7 cellular contexts compared by ENCODE assay signal in the genomic region with DNA sequence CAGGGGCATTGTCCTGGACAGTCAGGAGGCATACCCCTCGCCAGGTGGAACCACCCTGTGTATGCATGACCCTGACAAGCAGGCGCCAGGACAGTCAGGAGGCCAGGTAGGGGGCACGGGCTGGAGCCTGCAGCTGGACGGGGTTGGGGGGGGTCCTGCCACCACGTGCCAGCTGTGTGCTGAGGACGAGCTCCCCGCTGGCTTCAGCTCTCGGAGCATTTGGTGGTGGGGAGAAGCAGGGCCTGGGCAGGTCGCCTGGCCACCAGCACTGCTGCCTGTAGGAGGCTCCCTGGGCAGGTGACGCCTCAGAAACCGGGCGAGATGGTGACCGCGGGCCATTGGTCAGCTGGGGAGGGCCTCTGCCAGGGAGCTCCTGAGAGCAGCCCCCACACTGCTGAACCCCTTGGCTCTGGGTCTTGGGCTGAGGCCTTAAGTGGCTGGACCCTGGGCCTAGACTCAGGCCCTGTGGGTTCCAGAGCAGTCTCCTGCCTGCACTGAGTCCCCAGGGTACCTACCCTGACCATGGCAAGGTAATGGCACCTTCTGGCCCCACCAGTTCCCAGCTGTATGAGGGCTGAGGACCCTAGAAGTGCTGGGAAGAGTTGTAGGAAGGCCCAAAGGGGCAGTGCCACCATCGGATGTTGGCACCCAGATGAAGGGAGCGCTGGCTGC. TPM values are rescaled to one million over a fixed set of nuclear protein-coding genes. Genes with fewer than 3 reads are reported as not detected.
A peak's percentile ranks its signal among the peaks of the same experiment; 100 is the strongest.
DNase-seq lines count a peak whose midpoint lies in the region; ATAC-seq and TF ChIP-seq lines count a peak whose summit lies in the region.

No MANE protein-coding gene starts in this region.

- H3K18ac ChIP-seq in H9 (ENCODE audit: insufficient read length, low read depth, low read length) = no peak overlapping the region

- H3K56ac ChIP-seq in H9 (ENCODE audit: insufficient read length, low read depth, low read length) = no peak overlapping the region

- DNase-seq in H9 = no peak
- DNase-seq in activated CD8-positive, alpha-beta T cell treated with anti-CD3 and anti-CD28 coated beads, Interleukin-2, amount 10 ng/mL, durations not matched to agents 7 days and 5 days = no peak
- no peak for DNase-seq in immature natural killer cell
- DNase-seq in substantia nigra (lab: John Stamatoyannopoulos, UW) = peak in 1 of 49 donors; percentile 4
- no peak for DNase-seq in COLO829 (ENCODE audit: low spot score)
- no peak for DNase-seq in AG20443 (ENCODE audit: low spot score)

- H3K4me1 Mint-ChIP-seq in H9 = peaks cover 14 to 26% of the 10 kb centered on the region in 2 experiments
- H3K4me1 Mint-ChIP-seq in activated CD8-positive, alpha-beta T cell treated with anti-CD3 and anti-CD28 coated beads, Interleukin-2, amount 10 ng/mL, durations not matched to agents 7 days and 5 days (ENCODE audit: low read depth) = peaks cover 48% of the 10 kb centered on the region
- H3K4me1 Mint-ChIP-seq in immature natural killer cell = peaks cover 22 to 32% of the 10 kb centered on the region in 2 donors

- H4K5ac ChIP-seq in H9 (ENCODE audit: insufficient read length, low read depth, low read length) = no peak overlapping the region

- H3K36me3 Mint-ChIP-seq in H9 (ENCODE audit: insufficient read depth in 1 of 3, low read depth in 3 of 3) (peaks cover 9 to 34% (median 25%) of the 10 kb centered on the region in 3 experiments; a peak in 6 of 7 replicates), immature natural killer cell (peaks cover 0 to 12% (median 6%) of the 10 kb centered on the region in 3 donors)
- peaks cover 46% of the 10 kb centered on the region for H3K36me3 Mint-ChIP-seq in activated CD8-positive, alpha-beta T cell treated with anti-CD3 and anti-CD28 coated beads, Interleukin-2, amount 10 ng/mL, durations not matched to agents 7 days and 5 days (ENCODE audit: low read depth)

- CTCF ChIA-PET in activated CD8-positive, alpha-beta T cell treated with anti-CD3 and anti-CD28 coated beads, Interleukin-2, amount 10 ng/mL, durations not matched to agents 7 days and 5 days (lab: Charles Lee) = interaction anchor here (1.0 to 2.4 kb wide), 13 partner anchors 8 to 145 kb away, joined by 3 to 15 read pairs (median 7); a partner anchor contains a TSS

- no peak for ATAC-seq in activated CD8-positive, alpha-beta T cell treated with anti-CD3 and anti-CD28 coated beads, Interleukin-2, amount 10 ng/mL, durations not matched to agents 7 days and 5 days
- no peak for ATAC-seq in GM19328 (IDR thresholded peaks at IDR 0.05; ENCODE audit: unreplicated experiment)

- H3K9me3 ChIP-seq in H9 (ENCODE audit: control insufficient read depth, low read depth, low read length) = no peaks in the 10 kb centered on the region

- H3K4me3 Mint-ChIP-seq in H9 (peak overlapping the region; percentile 66 to 76), immature natural killer cell (peak overlapping the region; percentile 83 to 91 (median 89))
- H3K4me3 Mint-ChIP-seq in activated CD8-positive, alpha-beta T cell treated with anti-CD3 and anti-CD28 coated beads, Interleukin-2, amount 10 ng/mL, durations not matched to agents 7 days and 5 days = peak overlapping the region; percentile 82

- H3K4me2 ChIP-seq in H9 (ENCODE audit: insufficient read depth, insufficient read length, low read length) = peak overlapping the region; percentile 65

- H3K9ac ChIP-seq in H9 (ENCODE audit: extremely low read depth, insufficient read length, low read length) = no peak overlapping the region

- H3K14ac ChIP-seq in H9 (ENCODE audit: insufficient read depth, low read length) = 0 out of 2 replicates have a peak overlapping the region, but pooled peaks have one; percentile 16

- H2BK20ac ChIP-seq in H9 (ENCODE audit: low read depth, low read length, poor library complexity, severe bottlenecking) = no peak overlapping the region

- H2BK120ac ChIP-seq in H9 (ENCODE audit: low read depth, low read length, poor library complexity, severe bottlenecking) = no peak overlapping the region

- peaks cover 3% of the 10 kb centered on the region for H3K4me1 ChIP-seq in H9 (ENCODE audit: insufficient read depth, low read length)

- H4K8ac ChIP-seq in H9 (replicated peaks; ENCODE audit: insufficient read length, low read depth, low read length) = no peak overlapping the region

- H3K9me3 Mint-ChIP-seq in H9 (no peaks in the 10 kb centered on the region), immature natural killer cell (no peaks in the 10 kb centered on the region)
- peaks cover 3% of the 10 kb centered on the region for H3K9me3 Mint-ChIP-seq in activated CD8-positive, alpha-beta T cell treated with anti-CD3 and anti-CD28 coated beads, Interleukin-2, amount 10 ng/mL, durations not matched to agents 7 days and 5 days (ENCODE audit: insufficient read depth)

- WGBS in H9 (ENCODE audit: extremely low coverage, insufficient read length, low lambda C conversion rate) = no CpG with 5 or more reads among the region's 16 CpGs

- H2AK5ac ChIP-seq in H9 (ENCODE audit: insufficient read length, low read length) = no peak overlapping the region

- POLR2A ChIA-PET in activated CD8-positive, alpha-beta T cell treated with anti-CD3 and anti-CD28 coated beads, Interleukin-2, amount 10 ng/mL, durations not matched to agents 7 days and 5 days (lab: Charles Lee) = interaction anchor here (0.6 to 3.1 kb wide), 7 partner anchors 16 to 35 kb away, joined by 3 to 25 read pairs (median 4); a partner anchor contains a TSS

- no peak overlapping the region for H3K4ac ChIP-seq in H9 (ENCODE audit: low read depth, low read length)

- TF ChIP-seq CTCF in H9 (conservative IDR thresholded peaks at IDR 0.05) = no peak

- H3K27ac ChIP-seq in H9 (ENCODE audit: insufficient read length, low read depth, low read length) = no peak overlapping the region
- peak overlapping the region; percentile 74 for H3K27ac ChIP-seq in substantia nigra (ENCODE audit: low read depth, low read length, poor library complexity, severe bottlenecking)

- H3K23me2 ChIP-seq in H9 (ENCODE audit: insufficient read length, low read depth, low read length, poor library complexity, severe bottlenecking) = peaks cover 10% of the 10 kb centered on the region

- H4K91ac ChIP-seq in H9 (ENCODE audit: insufficient read length, low read depth, low read length) = no peak overlapping the region

- no peaks in the 10 kb centered on the region for H3K27me3 ChIP-seq in H9 (ENCODE audit: insufficient read depth, low read length)

- no peak overlapping the region for H2BK5ac ChIP-seq in H9 (ENCODE audit: insufficient read length, low read length)

- no peak overlapping the region for H3K23ac ChIP-seq in H9 (ENCODE audit: insufficient read length, low read depth, low read length)

- H2BK12ac ChIP-seq in H9 (ENCODE audit: insufficient read length, low read depth, low read length) = no peak overlapping the region

- H3K27me3 Mint-ChIP-seq in H9 (ENCODE audit: low read depth) (no peaks in the 10 kb centered on the region; the same call in 1 of the 2 replicates), immature natural killer cell (ENCODE audit: low read depth in 3 of 3) (peaks cover 0 to 8% (median 2%) of the 10 kb centered on the region in 3 donors)
- no peaks in the 10 kb centered on the region for H3K27me3 Mint-ChIP-seq in activated CD8-positive, alpha-beta T cell treated with anti-CD3 and anti-CD28 coated beads, Interleukin-2, amount 10 ng/mL, durations not matched to agents 7 days and 5 days (ENCODE audit: low read depth)

- H3K79me1 ChIP-seq in H9 (ENCODE audit: insufficient read depth, low read depth, low read length, poor library complexity, severe bottlenecking) = no peaks in the 10 kb centered on the region

- no peak overlapping the region for H3K27ac Mint-ChIP-seq in H9
- peak overlapping the region; percentile 94 for H3K27ac Mint-ChIP-seq in activated CD8-positive, alpha-beta T cell treated with anti-CD3 and anti-CD28 coated beads, Interleukin-2, amount 10 ng/mL, durations not matched to agents 7 days and 5 days
- H3K27ac Mint-ChIP-seq in immature natural killer cell = peak overlapping the region; percentile 92 to 96 (median 95)

- no peak overlapping the region for H2AFZ ChIP-seq in H9 (ENCODE audit: low read length)

- no peaks in the 10 kb centered on the region for H4K20me1 ChIP-seq in H9 (ENCODE audit: control insufficient read depth, insufficient read depth, insufficient read length)

- H2BK15ac ChIP-seq in H9 (ENCODE audit: low read depth, low read length) = no peak overlapping the region

- no peaks in the 10 kb centered on the region; the same call in 1 of the 2 replicates for H3K79me2 ChIP-seq in H9 (ENCODE audit: insufficient read depth, low read length)

- H3T11ph ChIP-seq in H9 (ENCODE audit: low read length) = no peak overlapping the region

RNA-seq across cellular contexts. Expression of a gene that starts 0.8 kb away (rescaled TPM):
- total RNA-seq in H9 (2021) = 19.9 and 20.9 TPM in 2 replicates
- total RNA-seq in activated CD8-positive, alpha-beta T cell treated with anti-CD3 and anti-CD28 coated beads, Interleukin-2, amount 10 ng/mL, durations not matched to agents 7 days and 5 days = 10 to 100 TPM; 57.8 to 69.7 TPM
- 1 to 10 TPM in 2 of 3 donors, under 1 TPM in 1; 0.95 to 3.5 (median 2.0) TPM for polyA plus RNA-seq in immature natural killer cell

RNA-seq across cellular contexts. Expression of a gene that starts 15.4 kb away (rescaled TPM):
- total RNA-seq in H9 (2021) = 60.9 and 62.9 TPM in 2 replicates
- 10 to 100 TPM; 37.3 to 39.7 TPM for total RNA-seq in activated CD8-positive, alpha-beta T cell treated with anti-CD3 and anti-CD28 coated beads, Interleukin-2, amount 10 ng/mL, durations not matched to agents 7 days and 5 days
- 10 to 100 TPM; 20.7 to 26.8 (median 21.3) TPM for polyA plus RNA-seq in immature natural killer cell

RNA-seq across cellular contexts. Expression of a gene that starts 27.0 kb away (rescaled TPM):
- total RNA-seq in H9 (2021) = 85.9 TPM in 2 replicates
- total RNA-seq in activated CD8-positive, alpha-beta T cell treated with anti-CD3 and anti-CD28 coated beads, Interleukin-2, amount 10 ng/mL, durations not matched to agents 7 days and 5 days = 10 to 100 TPM; 69.6 to 74.0 TPM
- 10 to 100 TPM; 23.1 to 48.8 (median 37.7) TPM for polyA plus RNA-seq in immature natural killer cell

RNA-seq across cellular contexts. Expression of a gene that starts 53.5 kb away (rescaled TPM):
- total RNA-seq in H9 (2021) = 0.22 and 0.35 TPM in 2 replicates
- not detected for total RNA-seq in activated CD8-positive, alpha-beta T cell treated with anti-CD3 and anti-CD28 coated beads, Interleukin-2, amount 10 ng/mL, durations not matched to agents 7 days and 5 days
- polyA plus RNA-seq in immature natural killer cell = not detected

Comparison
In these comparisons a context has a peak if more than half of its experiments do, and no peak if none do; other contexts are left out.
1. H3K27ac Mint-ChIP-seq: peak in activated CD8-positive, alpha-beta T cell treated with anti-CD3 and anti-CD28 coated beads, Interleukin-2, amount 10 ng/mL, durations not matched to agents 7 days and 5 days (single experiment) and immature natural killer cell (6 of 6); none in H9 (0 of 3).
2. Peak in every context shown above with its lines, with median percentiles within 50 percentile points of each other: H3K4me3 Mint-ChIP-seq.